10 cellular contexts compared by ENCODE assay signal in the genomic region with DNA sequence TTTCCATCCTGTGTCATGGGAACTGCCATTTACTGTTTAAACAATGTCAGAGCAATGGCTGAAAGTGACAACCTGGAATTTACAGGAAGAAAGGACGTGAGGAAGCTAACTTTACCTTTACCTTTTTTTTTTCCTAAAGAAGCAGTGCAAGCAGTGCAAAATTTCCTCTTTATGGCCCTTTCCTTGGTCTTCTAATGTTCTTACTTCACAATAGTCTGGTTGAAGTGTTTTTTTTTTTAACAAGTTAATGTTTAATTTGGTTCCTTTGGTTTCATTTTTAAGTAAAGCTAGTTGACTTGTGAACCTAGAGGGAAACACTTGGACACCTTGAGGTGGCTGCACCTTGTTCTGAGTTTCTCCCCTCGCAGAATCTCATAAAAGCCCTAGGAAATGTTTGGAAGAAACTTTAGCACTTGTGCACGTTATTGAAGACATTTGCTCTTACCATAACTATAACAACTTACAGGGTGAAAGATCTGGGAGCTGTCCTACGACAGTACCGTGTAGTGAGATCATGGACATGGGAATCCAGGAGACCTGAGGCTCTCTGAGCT. TPM values are rescaled to one million over a fixed set of nuclear protein-coding genes. Genes with fewer than 3 reads are reported as not detected.
DNase-seq lines count a peak whose midpoint lies in the region; ATAC-seq and TF ChIP-seq lines count a peak whose summit lies in the region.
"Had no signal": no experiment of that assay in that cellular context is flagged by ENCODE, and none has a peak within 500 bp of the region (broad histone marks: within the 10 kb centered on the region; RNA-seq: fewer than 3 reads in every experiment).

No MANE protein-coding gene starts in this region.

- 60 to 66% methylated on average over 5 of the region's 5 CpGs for WGBS in aorta, 2 donors

- H3K9me3 ChIP-seq in right atrium auricular region (no peaks in the 10 kb centered on the region), mucosa of stomach (ENCODE audit: control insufficient read depth, low read length) (no peaks in the 10 kb centered on the region), aorta (ENCODE audit: control insufficient read depth, low read length) (no peaks in the 10 kb centered on the region)

- H3K36me3 ChIP-seq in right atrium auricular region = no peaks in the 10 kb centered on the region
- H3K36me3 ChIP-seq in mucosa of stomach (ENCODE audit: control insufficient read depth, insufficient read depth, low read length) = no peaks in the 10 kb centered on the region
- H3K36me3 ChIP-seq in aorta (ENCODE audit: control insufficient read depth in 1 of 2, insufficient read depth in 2 of 2, low read length in 1 of 2) = no peaks in the 10 kb centered on the region

- no peak for DNase-seq in right atrium auricular region (ENCODE audit: low spot score)
- DNase-seq in Right ventricle myocardium superior = no peak
- DNase-seq in epithelial cell of esophagus (ENCODE audit: low read depth) = peak; percentile 51
- DNase-seq in aorta = no peak
- no peak for DNase-seq in NOMO-1 (lab: John Stamatoyannopoulos, UW; ENCODE audit: unreplicated experiment in 2 of 2)
- no peak for DNase-seq in DMS 273 treated with DMSO at 0.1 percent for 48 hours (lab: John Stamatoyannopoulos, UW)
- no peak for DNase-seq in activated naive CD4-positive, alpha-beta T cell treated with Interleukin-2 at 50 U/mL for 16 hours
- DNase-seq: activated CD8-positive, alpha-beta memory T cell treated with anti-CD3 and anti-CD28 coated beads, Interleukin-2, amount 10 ng/mL, durations not matched to agents 7 days and 5 days; central memory CD4-positive, alpha-beta T cell had no signal

- H3K27me3 ChIP-seq in right atrium auricular region (no peaks in the 10 kb centered on the region), mucosa of stomach (ENCODE audit: control insufficient read depth, insufficient read depth, low read length) (no peaks in the 10 kb centered on the region), aorta (ENCODE audit: control insufficient read depth in 1 of 2, insufficient read depth in 2 of 2, low read length in 1 of 2) (no peaks in the 10 kb centered on the region)

- intact Hi-C loops in Right ventricle myocardium superior (cut with DNase I) (no loop called here), aorta (cut with DNase I) (loop anchor here in 1 of 2 donors (5.0 to 10.0 kb wide), 4 partner anchors 72 to 166 kb away; a partner anchor contains a TSS)

- TF ChIP-seq CTCF in right atrium auricular region (IDR thresholded peaks at IDR 0.05) (no peak), epithelial cell of esophagus (IDR thresholded peaks at IDR 0.05; ENCODE audit: insufficient read depth, low read depth, low read length, missing control alignments) (no peak)

- H3K27ac ChIP-seq in right atrium auricular region = peak overlapping the region in 1 of 2 donors; percentile 95
- no peak overlapping the region for H3K27ac ChIP-seq in aorta (ENCODE audit: low read depth in 1 of 2, low read length in 2 of 2)

- ATAC-seq in Right ventricle myocardium superior (ENCODE audit: poor library complexity) (no peak), aorta (ENCODE audit: low FRiP score) (no peak)
- ATAC-seq: activated CD8-positive, alpha-beta memory T cell treated with anti-CD3 and anti-CD28 coated beads, Interleukin-2, amount 10 ng/mL, durations not matched to agents 7 days and 5 days had no signal

- H3K4me3 ChIP-seq in right atrium auricular region (peak overlapping the region; percentile 80 to 84), epithelial cell of esophagus (ENCODE audit: low read length) (peak overlapping the region; percentile 92), mucosa of stomach (ENCODE audit: low read length) (peak overlapping the region; percentile 68), aorta (ENCODE audit: low read length in 2 of 2) (peak overlapping the region; percentile 4 to 96)

- H3K9ac ChIP-seq in mucosa of stomach (ENCODE audit: low read length) = peak overlapping the region; percentile 87

- H3K4me1 ChIP-seq in right atrium auricular region (peaks cover 0 to 22% of the 10 kb centered on the region in 2 donors), mucosa of stomach (ENCODE audit: control insufficient read depth, insufficient read depth, low read length) (peaks cover 7% of the 10 kb centered on the region), aorta (ENCODE audit: control insufficient read depth in 1 of 2, insufficient read depth in 2 of 2, low read length in 2 of 2) (no peaks in the 10 kb centered on the region)

RNA-seq across cellular contexts. Expression of a gene that starts 1.8 kb away (rescaled TPM):
- total RNA-seq in right atrium auricular region (10 to 100 TPM; 53.6 to 73.6 TPM), Right ventricle myocardium superior (18.5 TPM), aorta (10 to 100 TPM; 39.1 to 50.2 TPM)
- polyA plus RNA-seq in aorta = 1 to 10 TPM; 4.3 to 9.9 TPM
